17 cellular contexts compared by ENCODE assay signal in the genomic region with DNA sequence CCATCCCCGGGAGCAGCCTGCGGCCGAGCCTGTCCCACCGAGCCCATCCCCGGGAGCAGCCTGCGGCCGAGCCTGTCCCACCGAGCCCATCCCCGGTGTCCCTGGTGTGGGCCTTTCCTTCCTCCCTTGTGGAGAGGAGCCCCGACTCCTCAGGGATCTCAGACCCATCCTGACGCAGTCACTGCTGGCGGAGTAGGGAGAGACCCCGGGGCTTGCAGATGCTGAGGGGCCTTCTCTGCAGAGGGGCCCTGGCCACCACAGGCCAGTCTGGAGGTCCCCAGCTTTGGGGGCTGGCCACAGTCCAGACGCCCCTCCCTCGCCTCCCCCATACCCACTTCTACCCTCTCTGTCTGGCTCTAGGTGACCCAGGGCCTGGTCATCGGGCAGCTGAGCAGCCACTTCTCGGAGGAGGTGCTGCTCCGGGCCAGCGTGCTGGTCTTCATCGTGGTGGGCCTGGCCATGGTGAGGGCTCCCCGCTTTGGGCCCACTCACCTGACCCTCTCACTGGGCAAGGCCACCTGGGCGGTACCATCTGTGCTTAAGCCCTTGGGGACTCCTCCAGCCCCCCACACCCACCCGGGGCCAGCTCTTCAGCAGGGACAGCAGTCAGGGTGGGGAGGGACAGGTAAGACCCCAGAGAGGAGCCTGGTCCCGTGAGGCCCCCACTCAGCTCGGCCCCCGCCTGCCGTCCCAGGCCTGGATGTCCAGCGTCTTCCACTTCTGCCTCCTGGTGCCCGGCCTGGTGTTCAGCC. TPM values are rescaled to one million over a fixed set of nuclear protein-coding genes. Genes with fewer than 3 reads are reported as not detected.
DNase-seq lines count a peak whose midpoint lies in the region; ATAC-seq and TF ChIP-seq lines count a peak whose summit lies in the region.
"Had no signal": no experiment of that assay in that cellular context is flagged by ENCODE, and none has a peak within 500 bp of the region (broad histone marks: within the 10 kb centered on the region; RNA-seq: fewer than 3 reads in every experiment).

No MANE protein-coding gene starts in this region.

- H2AFZ ChIP-seq in mesenchymal stem cell (ENCODE audit: low read depth, low read length): no peak overlapping the region
- H2AFZ ChIP-seq: GM23338 had no signal

- peak overlapping the region in 2 of 11 experiments; percentile 11 to 18; a peak in 1 of 22 replicates for H3K9ac ChIP-seq in BLaER1 treated with 17β-estradiol and CSF1 and Interleukin-3, amounts not matched to agents 10 nM and 100 nM
- no peak overlapping the region for H3K9ac ChIP-seq in mesenchymal stem cell (ENCODE audit: low read length)

- H3K4me1 ChIP-seq in right cardiac atrium (ENCODE audit: control insufficient read depth, insufficient read depth, low read length) (no peaks in the 10 kb centered on the region), heart left ventricle (peaks cover 0 to 18% (median 0%) of the 10 kb centered on the region in 12 donors), mesenchymal stem cell (ENCODE audit: control insufficient read depth, insufficient read depth, low read depth, low read length) (peaks cover 15% of the 10 kb centered on the region), thyroid gland (peaks cover 18 to 35% of the 10 kb centered on the region in 2 donors)
- peaks cover 11 to 69% (median 51%) of the 10 kb centered on the region in 10 experiments; a peak in 19 of 20 replicates for H3K4me1 ChIP-seq in BLaER1 treated with 17β-estradiol and CSF1 and Interleukin-3, amounts not matched to agents 10 nM and 100 nM

- no peak overlapping the region for H3K18ac ChIP-seq in mesenchymal stem cell (ENCODE audit: low read depth in 1 of 2, low read length in 2 of 2)

- DNase-seq in right cardiac atrium (peak in 2 of 3 donors; percentile 52 to 61), heart left ventricle (no peak), mesenchymal stem cell (no peak), thyroid gland (no peak), GM10266 (ENCODE audit: extremely low spot score) (no peak)
- DNase-seq: C1 segment of cervical spinal cord; CD4-positive, CD25-positive, alpha-beta regulatory T cell; CD8-positive, alpha-beta memory T cell; COR-L47; DMS 273 treated with DMSO at 0.1 percent for 48 hours; DND-41; EL; H9 had no signal

- TF ChIP-seq POLR2A in heart left ventricle (IDR thresholded peaks at IDR 0.05) (no peak), thyroid gland (IDR thresholded peaks at IDR 0.05) (no peak)

- H3K4me2 ChIP-seq in BLaER1 treated with 17β-estradiol and CSF1 and Interleukin-3, amounts not matched to agents 10 nM and 100 nM: peak overlapping the region in 6 of 11 experiments; percentile 22 to 97 (median 34); a peak in 10 of 22 replicates
- no peak overlapping the region for H3K4me2 ChIP-seq in mesenchymal stem cell (ENCODE audit: low read length, poor library complexity, severe bottlenecking)
- H3K4me2 ChIP-seq: GM23338 had no signal

- no peak overlapping the region for H2BK120ac ChIP-seq in mesenchymal stem cell (ENCODE audit: low read depth, low read length)

- no peak overlapping the region for H3K14ac ChIP-seq in mesenchymal stem cell (ENCODE audit: low read length in 2 of 2)

- TF ChIP-seq CTCF in heart left ventricle (IDR thresholded peaks at IDR 0.05) (no peak), thyroid gland (IDR thresholded peaks at IDR 0.05) (no peak), GM10266 (IDR thresholded peaks at IDR 0.05; ENCODE audit: control insufficient read depth, insufficient read depth, low read depth, missing control alignments) (no peak)

- no peak overlapping the region for H4K8ac ChIP-seq in mesenchymal stem cell (ENCODE audit: low read length)

- H3K27me3 ChIP-seq in right cardiac atrium (ENCODE audit: control insufficient read depth, insufficient read depth) (no peaks in the 10 kb centered on the region), heart left ventricle (peaks cover 0 to 6% (median 0%) of the 10 kb centered on the region in 9 donors), mesenchymal stem cell (ENCODE audit: control insufficient read depth in 1 of 2, insufficient read depth in 1 of 2, low read length in 2 of 2) (no peaks in the 10 kb centered on the region), thyroid gland (no peaks in the 10 kb centered on the region)
- peaks cover 8 to 16% (median 8%) of the 10 kb centered on the region in 11 experiments for H3K27me3 ChIP-seq in BLaER1 treated with 17β-estradiol and CSF1 and Interleukin-3, amounts not matched to agents 10 nM and 100 nM

- peak overlapping the region; percentile 62 for H4K91ac ChIP-seq in mesenchymal stem cell (ENCODE audit: low read length)

- no peak overlapping the region for H2BK5ac ChIP-seq in mesenchymal stem cell (ENCODE audit: low read depth, low read length, poor library complexity, severe bottlenecking)

- H3K4me3 ChIP-seq in right cardiac atrium (ENCODE audit: low read length): no peak overlapping the region
- no peak overlapping the region for H3K4me3 ChIP-seq in heart left ventricle
- H3K4me3 ChIP-seq in BLaER1 treated with 17β-estradiol and CSF1 and Interleukin-3, amounts not matched to agents 10 nM and 100 nM: no peak overlapping the region
- no peak overlapping the region for H3K4me3 ChIP-seq in mesenchymal stem cell (ENCODE audit: insufficient read depth in 1 of 2, low read depth in 1 of 2, low read length in 2 of 2)
- H3K4me3 ChIP-seq in thyroid gland (replicated peaks in 1 of 3): no peak overlapping the region
- H3K4me3 ChIP-seq: GM23338 had no signal

- H3K9me3 ChIP-seq in right cardiac atrium (ENCODE audit: control insufficient read depth, low read length): no peaks in the 10 kb centered on the region
- H3K9me3 ChIP-seq in heart left ventricle: no peaks in the 10 kb centered on the region
- no peaks in the 10 kb centered on the region for H3K9me3 ChIP-seq in BLaER1 treated with 17β-estradiol and CSF1 and Interleukin-3, amounts not matched to agents 10 nM and 100 nM (replicated peaks in 1 of 11)
- H3K9me3 ChIP-seq in mesenchymal stem cell (ENCODE audit: control insufficient read depth, low read length): no peaks in the 10 kb centered on the region
- H3K9me3 ChIP-seq in thyroid gland: no peaks in the 10 kb centered on the region

- H4K20me1 ChIP-seq in BLaER1 treated with 17β-estradiol and CSF1 and Interleukin-3, amounts not matched to agents 10 nM and 100 nM: peaks cover 0 to 57% (median 1%) of the 10 kb centered on the region in 11 experiments; a peak in 9 of 22 replicates

- H3K23ac ChIP-seq in mesenchymal stem cell (ENCODE audit: low read length in 2 of 2): no peak overlapping the region

- no peak overlapping the region for H2BK12ac ChIP-seq in mesenchymal stem cell (ENCODE audit: low read length in 2 of 2)

- H3K27ac ChIP-seq in right cardiac atrium (ENCODE audit: low read length): no peak overlapping the region
- H3K27ac ChIP-seq in heart left ventricle: no peak overlapping the region
- H3K27ac ChIP-seq in BLaER1 treated with 17β-estradiol and CSF1 and Interleukin-3, amounts not matched to agents 10 nM and 100 nM: no peak overlapping the region
- no peak overlapping the region for H3K27ac ChIP-seq in mesenchymal stem cell (ENCODE audit: low read length, poor library complexity, severe bottlenecking)
- peak overlapping the region in 2 of 3 donors; percentile 10 to 60 for H3K27ac ChIP-seq in thyroid gland
- H3K27ac ChIP-seq: 22Rv1 had no signal

- WGBS in right cardiac atrium: 87% methylated on average over 26 of the region's 29 CpGs
- whole genome bisulfite sequencing in heart left ventricle, 4 donors: 87 to 100% (median 88%) methylated on average over 2 to 28 of the region's 29 CpGs
- WGBS in mesenchymal stem cell: 90% methylated on average over 22 of the region's 29 CpGs
- WGBS in thyroid gland, 2 donors: 89 to 90% methylated on average over 2 to 12 of the region's 29 CpGs

- H2BK15ac ChIP-seq in mesenchymal stem cell (ENCODE audit: low read depth, poor library complexity, severe bottlenecking): no peak overlapping the region

- H3K4ac ChIP-seq in mesenchymal stem cell (ENCODE audit: low read depth in 1 of 2, low read length in 2 of 2): no peak overlapping the region

- ATAC-seq in right cardiac atrium (no peak), heart left ventricle (no peak), GM18873 (IDR thresholded peaks at IDR 0.05; ENCODE audit: low FRiP score, unreplicated experiment) (no peak)

- intact Hi-C loops in right cardiac atrium (cut with DNase I): no loop called here
- intact Hi-C loops in heart left ventricle (cut with DNase I): no loop called here
- intact Hi-C loops in thyroid gland (cut with DNase I): no loop called here

- no peak overlapping the region for H2AK5ac ChIP-seq in mesenchymal stem cell (ENCODE audit: low read length, severe bottlenecking)

- H3K36me3 ChIP-seq in heart left ventricle (no peaks in the 10 kb centered on the region), mesenchymal stem cell (ENCODE audit: control insufficient read depth in 1 of 2, insufficient read depth in 2 of 2, low read depth in 1 of 2, low read length in 2 of 2) (peaks cover 0 to 30% of the 10 kb centered on the region in 2 experiments), thyroid gland (no peaks in the 10 kb centered on the region)
- no peaks in the 10 kb centered on the region; a peak in 1 of 22 replicates for H3K36me3 ChIP-seq in BLaER1 treated with 17β-estradiol and CSF1 and Interleukin-3, amounts not matched to agents 10 nM and 100 nM

- H3K79me1 ChIP-seq in mesenchymal stem cell (replicated peaks; ENCODE audit: low read length, poor library complexity, severe bottlenecking): peaks cover 4% of the 10 kb centered on the region

RNA-seq across cellular contexts. Expression of a gene that starts 7.3 kb away (rescaled TPM):
- 1 to 10 TPM in 1 of 4 donors, under 1 TPM in 2, not detected in 1; 0.57 to 2.1 (median 0.74) TPM for total RNA-seq in right cardiac atrium
- 2.0 TPM for polyA plus RNA-seq in right cardiac atrium
- 1 to 10 TPM in 3 of 9 donors, under 1 TPM in 4, not detected in 2; 0.40 to 3.2 (median 0.93) TPM for total RNA-seq in heart left ventricle
- 1 to 10 TPM; 1.5 to 9.2 TPM for polyA plus RNA-seq in heart left ventricle
- 272 TPM for polyA plus RNA-seq in mesenchymal stem cell (2013, experiment 1 of 2)
- 276 TPM for polyA plus RNA-seq in mesenchymal stem cell (2013, experiment 2 of 2)
- total RNA-seq in thyroid gland: 1 to 10 TPM in 2 of 4 donors, under 1 TPM in 1, not detected in 1; 0.93 to 3.7 (median 2.3) TPM

RNA-seq across cellular contexts. Expression of a gene that starts 36.3 kb away (rescaled TPM):
- 10 to 100 TPM; 16.1 to 26.3 (median 21.4) TPM for total RNA-seq in right cardiac atrium
- 27.6 TPM for polyA plus RNA-seq in right cardiac atrium
- 10 to 100 TPM; 18.8 to 39.1 (median 33.4) TPM for total RNA-seq in heart left ventricle
- polyA plus RNA-seq in heart left ventricle: 10 to 100 TPM; 31.4 to 42.5 TPM
- polyA plus RNA-seq in mesenchymal stem cell (2013, experiment 1 of 2): 29.4 TPM
- polyA plus RNA-seq in mesenchymal stem cell (2013, experiment 2 of 2): 31.0 TPM
- total RNA-seq in thyroid gland: 10 to 100 TPM; 12.6 to 29.7 (median 16.8) TPM

Comparison
In these comparisons a context has a peak if more than half of its experiments do, and no peak if none do; other contexts are left out.
1. DNase-seq: peak in right cardiac atrium (2 of 3); none in heart left ventricle (0 of 5), mesenchymal stem cell (single experiment), thyroid gland (0 of 2) and GM10266 (single experiment).
2. H3K27ac ChIP-seq: peak in thyroid gland (2 of 3); none in right cardiac atrium (single experiment), heart left ventricle (0 of 12), BLaER1 treated with 17β-estradiol and CSF1 and Interleukin-3, amounts not matched to agents 10 nM and 100 nM (0 of 11) and mesenchymal stem cell (single experiment).